Comparison of ENCODE assay signal across 11 cellular contexts in the genomic region with DNA sequence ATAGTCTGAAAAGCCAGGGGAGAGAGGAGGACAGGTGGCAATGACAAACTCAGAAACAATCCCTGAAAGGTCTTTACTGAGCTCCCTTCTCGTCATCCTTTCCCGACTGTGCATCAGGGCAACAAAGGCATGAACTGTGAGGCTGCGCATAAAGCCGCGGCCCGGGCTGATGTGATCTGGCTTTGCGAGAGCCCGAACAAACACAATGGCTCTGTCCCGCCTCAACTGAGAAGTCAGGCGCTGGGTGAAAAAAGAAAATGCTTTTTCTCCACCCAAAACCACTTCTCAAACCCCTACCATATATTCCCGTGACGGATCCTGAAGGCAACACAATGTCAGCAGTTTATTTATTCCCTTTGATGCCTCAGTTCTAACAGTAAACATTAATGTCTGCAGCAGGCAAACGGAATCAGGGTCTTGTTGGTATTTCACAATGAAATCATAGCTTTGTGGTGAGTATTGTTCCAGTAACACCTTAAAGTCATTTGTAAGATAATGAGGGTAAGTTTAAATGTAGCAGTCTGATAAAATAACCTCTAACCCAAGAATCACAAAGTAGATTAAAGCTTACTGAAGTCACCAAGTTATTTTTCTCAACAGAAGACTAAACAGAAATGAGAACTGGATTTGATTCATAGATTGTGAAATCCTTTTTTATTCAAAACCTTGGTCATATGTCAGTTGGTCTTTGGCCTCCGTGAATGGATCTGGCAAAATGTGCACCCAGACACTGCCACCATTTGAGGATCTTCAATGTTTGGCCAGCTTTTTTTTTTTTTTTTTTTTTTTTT.
DNase-seq lines count a peak whose midpoint lies in the region; TF ChIP-seq lines count a peak whose summit lies in the region.
"Had no signal": no experiment of that assay in that cellular context is flagged by ENCODE, and none has a peak within 500 bp of the region (broad histone marks: within the 10 kb centered on the region; RNA-seq: fewer than 3 reads in every experiment).

No MANE protein-coding gene starts in this region.

- TF ChIP-seq CTCF in fibroblast of the aortic adventitia (IDR thresholded peaks at IDR 0.05; ENCODE audit: insufficient read depth, low read length), result no peak
- TF ChIP-seq CTCF in neural crest cell (conservative IDR thresholded peaks at IDR 0.05), result no peak

- H3K4me1 Mint-ChIP-seq in neural crest cell, result peaks cover 27% of the 10 kb centered on the region
- H3K4me1 Mint-ChIP-seq: central memory CD8-positive, alpha-beta T cell had no signal

- H3K9me3 ChIP-seq in SJCRH30 (replicated peaks), result no peaks in the 10 kb centered on the region

- H3K36me3 ChIP-seq in SJCRH30, result no peaks in the 10 kb centered on the region; the same call in 1 of the 2 replicates

- H3K4me3 ChIP-seq in SJCRH30 (no peak overlapping the region), fibroblast of the aortic adventitia (ENCODE audit: low read depth, low read length) (no peak overlapping the region)
- H3K4me3 ChIP-seq: BLaER1 had no signal

- DNase-seq in AG08395 (ENCODE audit: low spot score) (peak; percentile 60), SJCRH30 (peak in 1 of 2 experiments; percentile 21), fibroblast of the aortic adventitia (ENCODE audit: low read depth) (peak; percentile 57), neural crest cell (ENCODE audit: low read depth, low spot score) (peak; percentile 65), NCI-H1092 treated with DMSO at 0.1 percent for 48 hours (lab: John Stamatoyannopoulos, UW) (no peak)
- DNase-seq in activated effector memory CD4-positive, alpha-beta T cell treated with anti-CD3 and anti-CD28 coated beads, Interleukin-2, amount 50 U/mL, for 16 hours, result no peak
- no peak for DNase-seq in activated CD4-positive, alpha-beta T cell treated with anti-CD3 and anti-CD28 coated beads for 1 hour
- no peak for DNase-seq in activated CD8-positive, alpha-beta memory T cell treated with anti-CD3 and anti-CD28 coated beads, Interleukin-2, amount 50 U/mL, for 48 hours
- DNase-seq: T-helper 9 cell had no signal

- peaks cover 46% of the 10 kb centered on the region for H3K4me1 ChIP-seq in SJCRH30
- H3K4me1 ChIP-seq: BLaER1 had no signal

- peak overlapping the region; percentile 100 for H3K27ac ChIP-seq in SJCRH30
- H3K27ac ChIP-seq: BLaER1 had no signal

- peak overlapping the region; percentile 46 for H3K4me3 Mint-ChIP-seq in neural crest cell
- H3K4me3 Mint-ChIP-seq: central memory CD8-positive, alpha-beta T cell had no signal

- H3K9me3 Mint-ChIP-seq in neural crest cell, result peaks cover 5% of the 10 kb centered on the region
- H3K9me3 Mint-ChIP-seq: central memory CD8-positive, alpha-beta T cell had no signal

- no peaks in the 10 kb centered on the region for H3K27me3 ChIP-seq in SJCRH30
- H3K27me3 ChIP-seq: BLaER1 had no signal

- H3K27ac Mint-ChIP-seq in neural crest cell (ENCODE audit: unreplicated experiment), result peak overlapping the region; percentile 99

- H3K27me3 Mint-ChIP-seq in neural crest cell (ENCODE audit: low read depth), result no peaks in the 10 kb centered on the region
- H3K27me3 Mint-ChIP-seq: central memory CD8-positive, alpha-beta T cell had no signal

- no peaks in the 10 kb centered on the region for H3K36me3 Mint-ChIP-seq in neural crest cell (ENCODE audit: low read depth)

Comparison
In these comparisons a context has a peak if more than half of its experiments do, and no peak if none do; other contexts are left out.
1. DNase-seq: peak in AG08395 (single experiment), fibroblast of the aortic adventitia (single experiment) and neural crest cell (single experiment); none in activated effector memory CD4-positive, alpha-beta T cell treated with anti-CD3 and anti-CD28 coated beads, Interleukin-2, amount 50 U/mL, for 16 hours (single experiment), activated CD4-positive, alpha-beta T cell treated with anti-CD3 and anti-CD28 coated beads for 1 hour (single experiment), NCI-H1092 treated with DMSO at 0.1 percent for 48 hours (single experiment) and activated CD8-positive, alpha-beta memory T cell treated with anti-CD3 and anti-CD28 coated beads, Interleukin-2, amount 50 U/mL, for 48 hours (single experiment).